ENCODE assay signal across 19 cellular contexts in the genomic region with DNA sequence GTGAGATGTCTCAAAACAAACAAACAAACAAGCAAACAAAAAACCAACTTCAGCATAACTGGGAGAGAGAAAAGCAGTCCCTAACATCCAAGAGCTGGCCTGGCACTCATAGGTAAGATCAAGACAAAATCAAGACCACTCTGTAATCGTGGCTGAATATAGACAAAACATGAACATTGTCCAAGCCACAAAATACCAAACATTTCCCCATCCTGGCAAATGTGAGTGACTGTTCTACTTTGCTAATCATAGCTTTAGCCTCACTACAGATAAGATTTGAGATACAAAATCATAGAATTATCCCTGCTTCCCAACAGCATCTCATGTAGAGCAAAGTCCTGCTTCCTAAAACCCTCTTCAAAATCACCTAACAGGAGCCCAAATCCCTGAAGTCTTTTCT.
DNase-seq lines count a peak whose midpoint lies in the region; ATAC-seq, FAIRE-seq and TF ChIP-seq lines count a peak whose summit lies in the region.
"Had no signal": no experiment of that assay in that cellular context is flagged by ENCODE, and none has a peak within 500 bp of the region (broad histone marks: within the 10 kb centered on the region; RNA-seq: fewer than 3 reads in every experiment).

No MANE protein-coding gene starts in this region.

- no peak for FAIRE-seq in GM12892 (lab: Jason Lieb, UNC)
- FAIRE-seq: D721Med, GM18507, HepG2 had no signal

- peaks cover 12 to 83% of the 10 kb centered on the region in 2 donors for H3K36me3 ChIP-seq in psoas muscle (ENCODE audit: insufficient read depth in 1 of 2, low read depth in 1 of 2)

- intact Hi-C loops in psoas muscle (cut with DNase I): loop anchor here in 1 of 2 donors (5.0 kb wide), 1 partner anchor 38 kb away; no protein-coding TSS in a partner anchor

- H3K27ac ChIP-seq in psoas muscle: peak overlapping the region; percentile 14
- H3K27ac ChIP-seq: C4-2B had no signal

- H3K4me3 ChIP-seq in psoas muscle: no peak overlapping the region

- H3K36me3 Mint-ChIP-seq in endothelial cell (ENCODE audit: low read depth, unreplicated experiment) (peaks cover 42% of the 10 kb centered on the region), chondrocyte (ENCODE audit: low read depth) (peaks cover 27% of the 10 kb centered on the region)

- H3K27me3 ChIP-seq in psoas muscle (ENCODE audit: insufficient read depth in 3 of 3, low read length in 2 of 3): no peaks in the 10 kb centered on the region

- no peaks in the 10 kb centered on the region for H3K9me3 ChIP-seq in psoas muscle

- H3K4me1 ChIP-seq in psoas muscle: peaks cover 5% of the 10 kb centered on the region

- no peak for TF ChIP-seq POLR2A in GM12892 (IDR thresholded peaks at IDR 0.05; ENCODE audit: low read depth, low read length)

- H3K27ac Mint-ChIP-seq in endothelial cell (ENCODE audit: unreplicated experiment) (no peak overlapping the region), chondrocyte (ENCODE audit: unreplicated experiment) (no peak overlapping the region)
- H3K27ac Mint-ChIP-seq: B cell; CD4-positive, alpha-beta memory T cell; H9 had no signal

- H3K4me3 Mint-ChIP-seq in endothelial cell (ENCODE audit: unreplicated experiment): peak overlapping the region; percentile 58
- H3K4me3 Mint-ChIP-seq in chondrocyte (ENCODE audit: unreplicated experiment): no peak overlapping the region
- H3K4me3 Mint-ChIP-seq: B cell; CD4-positive, alpha-beta memory T cell; H9 had no signal

- H3K27me3 Mint-ChIP-seq in endothelial cell (ENCODE audit: unreplicated experiment) (peaks cover 2% of the 10 kb centered on the region), chondrocyte (ENCODE audit: low read depth) (no peaks in the 10 kb centered on the region)
- H3K27me3 Mint-ChIP-seq: B cell; CD4-positive, alpha-beta memory T cell had no signal

- H3K9me3 Mint-ChIP-seq in endothelial cell (ENCODE audit: unreplicated experiment): no peaks in the 10 kb centered on the region
- H3K9me3 Mint-ChIP-seq in chondrocyte (ENCODE audit: low read depth): no peaks in the 10 kb centered on the region
- H3K9me3 Mint-ChIP-seq: H9 had no signal

- peaks cover 21% of the 10 kb centered on the region for H3K4me1 Mint-ChIP-seq in endothelial cell (ENCODE audit: unreplicated experiment)
- H3K4me1 Mint-ChIP-seq in chondrocyte (ENCODE audit: low read depth): peaks cover 12% of the 10 kb centered on the region
- H3K4me1 Mint-ChIP-seq: B cell; CD4-positive, alpha-beta memory T cell; H9 had no signal

- TF ChIP-seq CTCF in endothelial cell (IDR thresholded peaks at IDR 0.05; ENCODE audit: unreplicated experiment) (no peak), psoas muscle (IDR thresholded peaks at IDR 0.05) (no peak), chondrocyte (IDR thresholded peaks at IDR 0.05) (no peak)

- WGBS in psoas muscle, 3 donors: 50 to 86% (median 52%) methylated on average over 1 of the region's 1 CpG

- peak in 3 of 4 donors; percentile 27 to 40 (median 38) for ATAC-seq in psoas muscle
- ATAC-seq: HepG2 had no signal

- peak; percentile 13 for DNase-seq in GM03348 (ENCODE audit: low spot score)
- DNase-seq in amniotic epithelial cell (ENCODE audit: low read depth): peak; percentile 70
- DNase-seq in endothelial cell (ENCODE audit: low spot score): no peak
- no peak for DNase-seq in psoas muscle
- no peak for DNase-seq in GM12892 (ENCODE audit: insufficient read length)
- no peak for DNase-seq in iPS-NIHi11 (ENCODE audit: low spot score)
- no peak for DNase-seq in chondrocyte (ENCODE audit: low spot score)
- DNase-seq: ACHN; CD4-positive, alpha-beta memory T cell; COR-L47; DMS53; GF-D8; GOT3; H9 had no signal

Comparison
In these comparisons a context has a peak if more than half of its experiments do, and no peak if none do; other contexts are left out.
1. DNase-seq: peak in GM03348 (single experiment) and amniotic epithelial cell (single experiment); none in endothelial cell (single experiment), psoas muscle (0 of 2), GM12892 (single experiment), iPS-NIHi11 (single experiment) and chondrocyte (single experiment).